ENCODE assay signal across 1 cellular context in the genomic region with DNA sequence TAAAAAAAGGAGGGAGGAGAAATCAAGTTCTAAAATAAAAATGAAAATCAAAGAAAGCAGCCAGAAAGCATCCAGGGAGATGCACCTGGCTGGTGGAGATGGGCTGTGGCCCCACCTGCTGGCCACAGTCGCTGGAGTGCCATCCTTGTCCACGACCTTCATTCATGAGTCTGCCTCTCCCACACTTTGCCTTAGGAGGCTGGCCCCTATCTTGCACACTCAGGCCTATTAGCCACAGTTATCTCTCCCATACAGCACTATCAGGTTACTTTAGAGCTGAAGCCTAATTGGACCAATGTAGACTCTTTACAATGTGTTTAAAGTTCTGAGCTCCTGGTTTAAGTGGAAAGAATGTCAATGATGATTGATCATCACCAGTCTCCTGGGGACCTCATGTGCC.
TF ChIP-seq lines count a peak whose summit lies in the region.

No MANE protein-coding gene starts in this region.

TF ChIP-seq in GM23338, 12 proteins besides CTCF, POLR2A, EP300 and RAD21 (continued from another document):
- TF ChIP-seq, protein P1, sequence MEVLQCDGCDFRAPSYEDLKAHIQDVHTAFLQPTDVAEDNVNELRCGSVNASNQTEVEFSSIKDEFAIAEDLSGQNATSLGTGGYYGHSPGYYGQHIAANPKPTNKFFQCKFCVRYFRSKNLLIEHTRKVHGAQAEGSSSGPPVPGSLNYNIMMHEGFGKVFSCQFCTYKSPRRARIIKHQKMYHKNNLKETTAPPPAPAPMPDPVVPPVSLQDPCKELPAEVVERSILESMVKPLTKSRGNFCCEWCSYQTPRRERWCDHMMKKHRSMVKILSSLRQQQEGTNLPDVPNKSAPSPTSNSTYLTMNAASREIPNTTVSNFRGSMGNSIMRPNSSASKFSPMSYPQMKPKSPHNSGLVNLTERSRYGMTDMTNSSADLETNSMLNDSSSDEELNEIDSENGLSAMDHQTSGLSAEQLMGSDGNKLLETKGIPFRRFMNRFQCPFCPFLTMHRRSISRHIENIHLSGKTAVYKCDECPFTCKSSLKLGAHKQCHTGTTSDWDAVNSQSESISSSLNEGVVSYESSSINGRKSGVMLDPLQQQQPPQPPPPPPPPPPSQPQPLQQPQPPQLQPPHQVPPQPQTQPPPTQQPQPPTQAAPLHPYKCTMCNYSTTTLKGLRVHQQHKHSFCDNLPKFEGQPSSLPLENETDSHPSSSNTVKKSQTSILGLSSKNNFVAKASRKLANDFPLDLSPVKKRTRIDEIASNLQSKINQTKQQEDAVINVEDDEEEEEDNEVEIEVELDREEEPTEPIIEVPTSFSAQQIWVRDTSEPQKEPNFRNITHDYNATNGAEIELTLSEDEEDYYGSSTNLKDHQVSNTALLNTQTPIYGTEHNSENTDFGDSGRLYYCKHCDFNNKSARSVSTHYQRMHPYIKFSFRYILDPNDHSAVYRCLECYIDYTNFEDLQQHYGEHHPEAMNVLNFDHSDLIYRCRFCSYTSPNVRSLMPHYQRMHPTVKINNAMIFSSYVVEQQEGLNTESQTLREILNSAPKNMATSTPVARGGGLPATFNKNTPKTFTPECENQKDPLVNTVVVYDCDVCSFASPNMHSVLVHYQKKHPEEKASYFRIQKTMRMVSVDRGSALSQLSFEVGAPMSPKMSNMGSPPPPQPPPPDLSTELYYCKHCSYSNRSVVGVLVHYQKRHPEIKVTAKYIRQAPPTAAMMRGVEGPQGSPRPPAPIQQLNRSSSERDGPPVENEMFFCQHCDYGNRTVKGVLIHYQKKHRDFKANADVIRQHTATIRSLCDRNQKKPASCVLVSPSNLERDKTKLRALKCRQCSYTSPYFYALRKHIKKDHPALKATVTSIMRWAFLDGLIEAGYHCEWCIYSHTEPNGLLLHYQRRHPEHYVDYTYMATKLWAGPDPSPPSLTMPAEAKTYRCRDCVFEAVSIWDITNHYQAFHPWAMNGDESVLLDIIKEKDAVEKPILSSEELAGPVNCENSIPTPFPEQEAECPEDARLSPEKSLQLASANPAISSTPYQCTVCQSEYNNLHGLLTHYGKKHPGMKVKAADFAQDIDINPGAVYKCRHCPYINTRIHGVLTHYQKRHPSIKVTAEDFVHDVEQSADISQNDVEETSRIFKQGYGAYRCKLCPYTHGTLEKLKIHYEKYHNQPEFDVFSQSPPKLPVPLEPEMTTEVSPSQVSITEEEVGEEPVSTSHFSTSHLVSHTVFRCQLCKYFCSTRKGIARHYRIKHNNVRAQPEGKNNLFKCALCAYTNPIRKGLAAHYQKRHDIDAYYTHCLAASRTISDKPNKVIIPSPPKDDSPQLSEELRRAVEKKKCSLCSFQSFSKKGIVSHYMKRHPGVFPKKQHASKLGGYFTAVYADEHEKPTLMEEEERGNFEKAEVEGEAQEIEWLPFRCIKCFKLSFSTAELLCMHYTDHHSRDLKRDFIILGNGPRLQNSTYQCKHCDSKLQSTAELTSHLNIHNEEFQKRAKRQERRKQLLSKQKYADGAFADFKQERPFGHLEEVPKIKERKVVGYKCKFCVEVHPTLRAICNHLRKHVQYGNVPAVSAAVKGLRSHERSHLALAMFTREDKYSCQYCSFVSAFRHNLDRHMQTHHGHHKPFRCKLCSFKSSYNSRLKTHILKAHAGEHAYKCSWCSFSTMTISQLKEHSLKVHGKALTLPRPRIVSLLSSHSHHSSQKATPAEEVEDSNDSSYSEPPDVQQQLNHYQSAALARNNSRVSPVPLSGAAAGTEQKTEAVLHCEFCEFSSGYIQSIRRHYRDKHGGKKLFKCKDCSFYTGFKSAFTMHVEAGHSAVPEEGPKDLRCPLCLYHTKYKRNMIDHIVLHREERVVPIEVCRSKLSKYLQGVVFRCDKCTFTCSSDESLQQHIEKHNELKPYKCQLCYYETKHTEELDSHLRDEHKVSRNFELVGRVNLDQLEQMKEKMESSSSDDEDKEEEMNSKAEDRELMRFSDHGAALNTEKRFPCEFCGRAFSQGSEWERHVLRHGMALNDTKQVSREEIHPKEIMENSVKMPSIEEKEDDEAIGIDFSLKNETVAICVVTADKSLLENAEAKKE (CRISPR knock-in tag; IDR thresholded peaks at IDR 0.05): no peak
- TF ChIP-seq, protein P2, sequence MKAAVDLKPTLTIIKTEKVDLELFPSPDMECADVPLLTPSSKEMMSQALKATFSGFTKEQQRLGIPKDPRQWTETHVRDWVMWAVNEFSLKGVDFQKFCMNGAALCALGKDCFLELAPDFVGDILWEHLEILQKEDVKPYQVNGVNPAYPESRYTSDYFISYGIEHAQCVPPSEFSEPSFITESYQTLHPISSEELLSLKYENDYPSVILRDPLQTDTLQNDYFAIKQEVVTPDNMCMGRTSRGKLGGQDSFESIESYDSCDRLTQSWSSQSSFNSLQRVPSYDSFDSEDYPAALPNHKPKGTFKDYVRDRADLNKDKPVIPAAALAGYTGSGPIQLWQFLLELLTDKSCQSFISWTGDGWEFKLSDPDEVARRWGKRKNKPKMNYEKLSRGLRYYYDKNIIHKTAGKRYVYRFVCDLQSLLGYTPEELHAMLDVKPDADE (IDR thresholded peaks at IDR 0.05): no peak
